ENCODE assay signal across 8 cellular contexts in the genomic region with DNA sequence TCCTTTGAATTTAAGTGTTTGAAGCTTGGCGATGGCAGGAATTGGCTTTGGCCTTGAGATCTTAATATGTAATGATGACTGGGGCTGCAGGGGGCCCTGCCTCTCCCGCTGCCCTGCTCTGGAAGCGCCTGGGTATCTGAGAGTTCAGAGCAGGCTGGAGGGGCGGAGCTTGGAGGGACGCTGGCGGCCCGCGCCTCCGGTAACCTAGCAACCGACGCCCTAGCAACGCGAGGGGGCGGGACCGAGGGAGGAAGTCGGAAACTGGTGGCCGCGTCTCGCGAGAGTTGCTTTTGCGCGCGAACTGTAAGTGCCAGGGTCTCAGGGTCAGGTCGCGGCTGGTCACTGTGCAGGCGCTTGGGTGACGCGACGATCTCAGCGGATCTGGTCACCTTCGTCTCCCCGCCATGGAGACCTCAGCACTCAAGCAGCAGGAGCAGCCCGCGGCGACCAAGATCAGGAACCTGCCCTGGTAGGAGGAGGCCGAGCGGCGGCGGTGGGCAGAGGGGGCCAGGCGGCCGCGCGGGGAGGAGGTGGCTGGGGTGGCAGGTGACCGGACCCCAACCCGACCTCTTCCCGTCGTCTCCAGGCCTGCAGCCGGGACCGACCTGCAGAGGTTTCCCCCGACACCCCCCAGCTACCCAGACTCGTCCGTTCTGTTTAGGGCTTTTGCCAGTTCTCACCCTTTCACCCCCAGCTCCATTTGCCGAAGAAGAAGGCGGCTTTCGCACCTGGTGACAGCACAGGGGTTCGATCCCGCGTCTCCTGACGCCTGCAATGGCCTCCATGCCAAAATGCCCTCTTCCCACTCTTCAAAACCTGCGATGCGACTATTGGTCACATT. TPM values are rescaled to one million over a fixed set of nuclear protein-coding genes. Genes with fewer than 3 reads are reported as not detected.
DNase-seq lines count a peak whose midpoint lies in the region; ATAC-seq and TF ChIP-seq lines count a peak whose summit lies in the region.

A gene with protein sequence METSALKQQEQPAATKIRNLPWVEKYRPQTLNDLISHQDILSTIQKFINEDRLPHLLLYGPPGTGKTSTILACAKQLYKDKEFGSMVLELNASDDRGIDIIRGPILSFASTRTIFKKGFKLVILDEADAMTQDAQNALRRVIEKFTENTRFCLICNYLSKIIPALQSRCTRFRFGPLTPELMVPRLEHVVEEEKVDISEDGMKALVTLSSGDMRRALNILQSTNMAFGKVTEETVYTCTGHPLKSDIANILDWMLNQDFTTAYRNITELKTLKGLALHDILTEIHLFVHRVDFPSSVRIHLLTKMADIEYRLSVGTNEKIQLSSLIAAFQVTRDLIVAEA (plus strand): TSS at position 280 of the 841 bp plus-strand sequence. CDS start 125 bp downstream, at position 405.

- peaks cover 4% of the 10 kb centered on the region for H3K9me3 Mint-ChIP-seq in activated naive CD4-positive, alpha-beta T cell treated with anti-CD3 and anti-CD28 coated beads, Interleukin-2, amount 10 ng/mL, durations not matched to agents 7 days and 5 days

- CTCF ChIA-PET in SK-N-SH (lab: Yijun Ruan, JAX) = interaction anchor here (0.8 to 1.2 kb wide), 3 partner anchors 47 to 143 kb away, joined by 3 to 8 read pairs (median 3); no protein-coding TSS in a partner anchor
- CTCF ChIA-PET in activated naive CD4-positive, alpha-beta T cell treated with anti-CD3 and anti-CD28 coated beads, Interleukin-2, amount 10 ng/mL, durations not matched to agents 7 days and 5 days (lab: Charles Lee) = interaction anchor here (0.6 to 1.5 kb wide), 3 partner anchors 19 to 780 kb away, joined by 3 to 5 read pairs (median 4); no protein-coding TSS in a partner anchor

- ATAC-seq in HG02588 (IDR thresholded peaks at IDR 0.05; ENCODE audit: unreplicated experiment) = peak; percentile 98

- peaks cover 31% of the 10 kb centered on the region for H3K4me1 Mint-ChIP-seq in activated naive CD4-positive, alpha-beta T cell treated with anti-CD3 and anti-CD28 coated beads, Interleukin-2, amount 10 ng/mL, durations not matched to agents 7 days and 5 days

- DNase-seq in NCI-H1092 (lab: John Stamatoyannopoulos, UW) (peak; percentile 94), SK-N-SH (peak; percentile 98), globus pallidus (ENCODE audit: low spot score) (peak; percentile 94), occipital lobe (lab: John Stamatoyannopoulos, UW) (peak; percentile 93)
- DNase-seq in activated naive CD4-positive, alpha-beta T cell treated with anti-CD3 and anti-CD28 coated beads, Interleukin-2, amount 10 ng/mL, durations not matched to agents 7 days and 5 days = peak; percentile 99

- 2% methylated on average over 21 of the region's 61 CpGs for WGBS in SK-N-SH (ENCODE audit: low lambda C conversion rate)

- H3K27ac Mint-ChIP-seq in activated naive CD4-positive, alpha-beta T cell treated with anti-CD3 and anti-CD28 coated beads, Interleukin-2, amount 10 ng/mL, durations not matched to agents 7 days and 5 days = peak within 1 kb of the TSS; percentile 84

- H3K4me1 ChIP-seq in SK-N-SH (ENCODE audit: control insufficient read depth in 1 of 2, insufficient read depth in 2 of 2, low read depth in 1 of 2, low read length in 1 of 2) = peaks cover 0 to 10% of the 10 kb centered on the region in 2 experiments; a peak in 3 of 4 replicates

- H2AFZ ChIP-seq in SK-N-SH (ENCODE audit: low read depth) = peak within 1 kb of the TSS; percentile 90

- H3K27me3 ChIP-seq in SK-N-SH (ENCODE audit: insufficient read depth) = no peaks in the 10 kb centered on the region

- peak within 1 kb of the TSS; percentile 85 for H3K4me2 ChIP-seq in SK-N-SH

- no peaks in the 10 kb centered on the region for H3K9me2 ChIP-seq in SK-N-SH

- H3K27ac ChIP-seq in SK-N-SH (ENCODE audit: low read depth in 2 of 2, low read length in 1 of 2) (peak within 1 kb of the TSS; percentile 9 to 63; a peak in 2 of 4 replicates), temporal lobe (ENCODE audit: low read depth, low read length) (no peak within 1 kb of the TSS)

- peaks cover 19% of the 10 kb centered on the region for H3K27me3 Mint-ChIP-seq in activated naive CD4-positive, alpha-beta T cell treated with anti-CD3 and anti-CD28 coated beads, Interleukin-2, amount 10 ng/mL, durations not matched to agents 7 days and 5 days

- H3K36me3 Mint-ChIP-seq in activated naive CD4-positive, alpha-beta T cell treated with anti-CD3 and anti-CD28 coated beads, Interleukin-2, amount 10 ng/mL, durations not matched to agents 7 days and 5 days = peaks cover 25% of the 10 kb centered on the region

- no peak for TF ChIP-seq EP300 in SK-N-SH (IDR thresholded peaks at IDR 0.05; ENCODE audit: borderline replicate concordance in 1 of 2, low read depth in 1 of 2, low read length in 1 of 2)

- no peaks in the 10 kb centered on the region for H3F3A ChIP-seq in SK-N-SH (replicated peaks; ENCODE audit: insufficient read depth)

- peaks cover 12 to 19% of the 10 kb centered on the region in 2 experiments for H3K36me3 ChIP-seq in SK-N-SH (replicated peaks in 1 of 2; ENCODE audit: control insufficient read depth in 1 of 2, insufficient read depth in 2 of 2, low read length in 1 of 2)

- TF ChIP-seq RAD21 in SK-N-SH (IDR thresholded peaks at IDR 0.05; ENCODE audit: low read length) = peak; percentile 15

- POLR2A ChIA-PET in SK-N-SH (lab: Yijun Ruan, JAX) = interaction anchor here (0.6 to 1.4 kb wide), 5 partner anchors 13 to 45 kb away, joined by 3 read pairs; no protein-coding TSS in a partner anchor

- peak within 1 kb of the TSS; percentile 87 for H3K9ac ChIP-seq in SK-N-SH

- TF ChIP-seq CTCF in SK-N-SH (IDR thresholded peaks at IDR 0.05) = no peak

- H4K20me1 ChIP-seq in SK-N-SH (ENCODE audit: insufficient read depth) = no peaks in the 10 kb centered on the region

- peak within 1 kb of the TSS; percentile 87 for H3K4me3 Mint-ChIP-seq in activated naive CD4-positive, alpha-beta T cell treated with anti-CD3 and anti-CD28 coated beads, Interleukin-2, amount 10 ng/mL, durations not matched to agents 7 days and 5 days

- H3K4me3 ChIP-seq in GM08714 (ENCODE audit: low read length) (peak within 1 kb of the TSS; percentile 92), SK-N-SH (ENCODE audit: low read depth in 2 of 2, low read length in 1 of 2) (peak within 1 kb of the TSS; percentile 83 to 87)

- no peaks in the 10 kb centered on the region for H3K9me3 ChIP-seq in SK-N-SH

- peaks cover 21% of the 10 kb centered on the region for H3K79me2 ChIP-seq in SK-N-SH (ENCODE audit: insufficient read depth)

TF ChIP-seq in SK-N-SH, 30 proteins besides CTCF, POLR2A, EP300 and RAD21:
- peak; percentile 100 for TF ChIP-seq CHD2 (IDR thresholded peaks at IDR 0.05; ENCODE audit: low read length, partially characterized antibody)
- TF ChIP-seq RXRA (IDR thresholded peaks at IDR 0.05; ENCODE audit: borderline replicate concordance, low read depth) = no peak
- TF ChIP-seq GABPA (IDR thresholded peaks at IDR 0.05; ENCODE audit: low read depth) = peak; percentile 77
- TF ChIP-seq NRF1 (IDR thresholded peaks at IDR 0.05; ENCODE audit: low read depth, low read length) = no peak
- no peak for TF ChIP-seq TEAD4 (IDR thresholded peaks at IDR 0.05; ENCODE audit: borderline replicate concordance, insufficient read depth)
- TF ChIP-seq RCOR1 (IDR thresholded peaks at IDR 0.05; ENCODE audit: low read length) = 0 out of 2 replicates have a peak, but pooled peaks have one; percentile 14
- TF ChIP-seq POLR2AphosphoS5 (IDR thresholded peaks at IDR 0.05; ENCODE audit: low read depth, low read length) = peak; percentile 80
- peak; percentile 72 for TF ChIP-seq ELF1 (IDR thresholded peaks at IDR 0.05)
- 0 out of 2 replicates have a peak, but pooled peaks have one; percentile 45 for TF ChIP-seq FOXJ3 (CRISPR knock-in tag; IDR thresholded peaks at IDR 0.05)
- TF ChIP-seq, protein P1, sequence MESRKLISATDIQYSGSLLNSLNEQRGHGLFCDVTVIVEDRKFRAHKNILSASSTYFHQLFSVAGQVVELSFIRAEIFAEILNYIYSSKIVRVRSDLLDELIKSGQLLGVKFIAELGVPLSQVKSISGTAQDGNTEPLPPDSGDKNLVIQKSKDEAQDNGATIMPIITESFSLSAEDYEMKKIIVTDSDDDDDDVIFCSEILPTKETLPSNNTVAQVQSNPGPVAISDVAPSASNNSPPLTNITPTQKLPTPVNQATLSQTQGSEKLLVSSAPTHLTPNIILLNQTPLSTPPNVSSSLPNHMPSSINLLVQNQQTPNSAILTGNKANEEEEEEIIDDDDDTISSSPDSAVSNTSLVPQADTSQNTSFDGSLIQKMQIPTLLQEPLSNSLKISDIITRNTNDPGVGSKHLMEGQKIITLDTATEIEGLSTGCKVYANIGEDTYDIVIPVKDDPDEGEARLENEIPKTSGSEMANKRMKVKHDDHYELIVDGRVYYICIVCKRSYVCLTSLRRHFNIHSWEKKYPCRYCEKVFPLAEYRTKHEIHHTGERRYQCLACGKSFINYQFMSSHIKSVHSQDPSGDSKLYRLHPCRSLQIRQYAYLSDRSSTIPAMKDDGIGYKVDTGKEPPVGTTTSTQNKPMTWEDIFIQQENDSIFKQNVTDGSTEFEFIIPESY (IDR thresholded peaks at IDR 0.05; ENCODE audit: borderline replicate concordance, low read depth) = peak; percentile 99
- TF ChIP-seq MXI1 (IDR thresholded peaks at IDR 0.05; ENCODE audit: low read depth, low read length) = peak; percentile 99
- TF ChIP-seq, protein P2, sequence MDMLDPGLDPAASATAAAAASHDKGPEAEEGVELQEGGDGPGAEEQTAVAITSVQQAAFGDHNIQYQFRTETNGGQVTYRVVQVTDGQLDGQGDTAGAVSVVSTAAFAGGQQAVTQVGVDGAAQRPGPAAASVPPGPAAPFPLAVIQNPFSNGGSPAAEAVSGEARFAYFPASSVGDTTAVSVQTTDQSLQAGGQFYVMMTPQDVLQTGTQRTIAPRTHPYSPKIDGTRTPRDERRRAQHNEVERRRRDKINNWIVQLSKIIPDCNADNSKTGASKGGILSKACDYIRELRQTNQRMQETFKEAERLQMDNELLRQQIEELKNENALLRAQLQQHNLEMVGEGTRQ (IDR thresholded peaks at IDR 0.05; ENCODE audit: borderline replicate concordance, low read depth, low read length) = no peak
- TF ChIP-seq, protein P3, sequence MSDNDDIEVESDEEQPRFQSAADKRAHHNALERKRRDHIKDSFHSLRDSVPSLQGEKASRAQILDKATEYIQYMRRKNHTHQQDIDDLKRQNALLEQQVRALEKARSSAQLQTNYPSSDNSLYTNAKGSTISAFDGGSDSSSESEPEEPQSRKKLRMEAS (IDR thresholded peaks at IDR 0.05; ENCODE audit: low read depth) = peak; percentile 69; the same call in 1 of the 2 replicates
- TF ChIP-seq SMC3 (IDR thresholded peaks at IDR 0.05; ENCODE audit: low read depth, low read length) = no peak
- TF ChIP-seq SIN3A (IDR thresholded peaks at IDR 0.05; ENCODE audit: borderline replicate concordance, low read depth, low read length) = peak; percentile 99
- peak; percentile 79 for TF ChIP-seq TAF1 (IDR thresholded peaks at IDR 0.05; ENCODE audit: borderline replicate concordance, low read depth, low read length)
- TF ChIP-seq TCF12 (IDR thresholded peaks at IDR 0.05) = no peak

RNA-seq across cellular contexts. Expression of the gene that starts here (rescaled TPM):
- polyA plus RNA-seq in SK-N-SH (2012; rRNA removed) = 15.3 and 16.0 TPM in 2 replicates
- polyA plus RNA-seq in SK-N-SH (2012; cell fraction: cytosol; rRNA removed) = 11.6 and 13.2 TPM in 2 replicates
- polyA plus RNA-seq in SK-N-SH (2012; cell fraction: nucleus; rRNA removed) = 29.4 and 32.5 TPM in 2 replicates
- 25.7 TPM for total RNA-seq in occipital lobe
- 16.5 TPM for total RNA-seq in temporal lobe
